Comparison of ENCODE assay signal across 13 cellular contexts in genomic region chr2:174590928-174591648, GRCh38. TPM values are rescaled to one million over a fixed set of nuclear protein-coding genes. Genes with fewer than 3 reads are reported as not detected.
DNase-seq lines count a peak whose midpoint lies in the region; ATAC-seq, FAIRE-seq and TF ChIP-seq lines count a peak whose summit lies in the region.
"Had no signal": no experiment of that assay in that cellular context is flagged by ENCODE, and none has a peak within 500 bp of the region (broad histone marks: within the 10 kb centered on the region; RNA-seq: fewer than 3 reads in every experiment).

No MANE protein-coding gene starts in this region.

- no peaks in the 10 kb centered on the region for H3K9me3 ChIP-seq in mucosa of rectum (ENCODE audit: control insufficient read depth in 2 of 2, low read length in 2 of 2)
- H3K9me3 ChIP-seq: body of pancreas, right lobe of liver had no signal

- peak overlapping the region; percentile 72 to 90 (median 79) for H3K27ac Mint-ChIP-seq in CD14-positive monocyte
- H3K27ac Mint-ChIP-seq in IgD-negative memory B cell, result peak overlapping the region; percentile 92 to 97 (median 94)
- peak overlapping the region; percentile 91 for H3K27ac Mint-ChIP-seq in activated T-helper 1 cell treated with anti-CD3 and anti-CD28 coated beads, Interleukin-12 subunit alpha, Interleukin-12 subunit beta, Interleukin-2, Interleukin-4 antibody, amounts not matched to agents 30 ng/mL and 10 ng/mL and 1 ng/mL, durations not matched to agents 14 hours and 24 hours and 36 hours

- intact Hi-C loops in CD14-positive monocyte (cut with micrococcal nuclease), result no loop called here
- intact Hi-C loops in activated T-helper 1 cell treated with anti-CD3 and anti-CD28 coated beads, Interleukin-12 subunit alpha, Interleukin-12 subunit beta, Interleukin-2, Interleukin-4 antibody, amounts not matched to agents 30 ng/mL and 10 ng/mL and 1 ng/mL, durations not matched to agents 14 hours and 24 hours and 36 hours (cut with micrococcal nuclease), result loop anchor here (5.0 to 10.0 kb wide), 2 partner anchors 576 to 1236 kb away; partner anchors contain the start of genes ATF2 and CDCA7

- H3K27me3 Mint-ChIP-seq in CD14-positive monocyte (ENCODE audit: low read depth in 3 of 3) (no peaks in the 10 kb centered on the region), IgD-negative memory B cell (no peaks in the 10 kb centered on the region)
- H3K27me3 Mint-ChIP-seq in activated T-helper 1 cell treated with anti-CD3 and anti-CD28 coated beads, Interleukin-12 subunit alpha, Interleukin-12 subunit beta, Interleukin-2, Interleukin-4 antibody, amounts not matched to agents 30 ng/mL and 10 ng/mL and 1 ng/mL, durations not matched to agents 14 hours and 24 hours and 36 hours (ENCODE audit: insufficient read depth), result no peaks in the 10 kb centered on the region

- peaks cover 71% of the 10 kb centered on the region for H3K4me1 Mint-ChIP-seq in CD14-positive monocyte
- H3K4me1 Mint-ChIP-seq in IgD-negative memory B cell, result peaks cover 39 to 62% (median 58%) of the 10 kb centered on the region in 3 donors
- peaks cover 74% of the 10 kb centered on the region for H3K4me1 Mint-ChIP-seq in activated T-helper 1 cell treated with anti-CD3 and anti-CD28 coated beads, Interleukin-12 subunit alpha, Interleukin-12 subunit beta, Interleukin-2, Interleukin-4 antibody, amounts not matched to agents 30 ng/mL and 10 ng/mL and 1 ng/mL, durations not matched to agents 14 hours and 24 hours and 36 hours (ENCODE audit: low read depth)

- H3K27ac ChIP-seq in mucosa of rectum (ENCODE audit: low read depth in 2 of 2, low read length in 2 of 2), result peak overlapping the region; percentile 28
- H3K27ac ChIP-seq: body of pancreas, foreskin keratinocyte, WERI-Rb-1 had no signal

- H3K27me3 ChIP-seq in mucosa of rectum (ENCODE audit: control insufficient read depth in 2 of 2, insufficient read depth in 2 of 2, low read length in 2 of 2), result no peaks in the 10 kb centered on the region
- H3K27me3 ChIP-seq: body of pancreas, foreskin keratinocyte, right lobe of liver had no signal

- H3K4me1 ChIP-seq in mucosa of rectum (ENCODE audit: control insufficient read depth in 2 of 2, insufficient read depth in 2 of 2, low read length in 2 of 2), result peaks cover 0 to 4% of the 10 kb centered on the region in 2 donors
- H3K4me1 ChIP-seq: body of pancreas, right lobe of liver had no signal

- TF ChIP-seq POLR2A in H54 (IDR thresholded peaks at IDR 0.05; ENCODE audit: low read depth, low read length), result no peak

- H3K4me3 Mint-ChIP-seq in CD14-positive monocyte, result no peak overlapping the region
- H3K4me3 Mint-ChIP-seq in IgD-negative memory B cell, result peak overlapping the region; percentile 34 to 89 (median 76)
- peak overlapping the region; percentile 73 for H3K4me3 Mint-ChIP-seq in activated T-helper 1 cell treated with anti-CD3 and anti-CD28 coated beads, Interleukin-12 subunit alpha, Interleukin-12 subunit beta, Interleukin-2, Interleukin-4 antibody, amounts not matched to agents 30 ng/mL and 10 ng/mL and 1 ng/mL, durations not matched to agents 14 hours and 24 hours and 36 hours

- H3K9me3 Mint-ChIP-seq in CD14-positive monocyte, result peaks cover 0 to 3% (median 0%) of the 10 kb centered on the region in 7 donors
- no peaks in the 10 kb centered on the region for H3K9me3 Mint-ChIP-seq in IgD-negative memory B cell
- no peaks in the 10 kb centered on the region for H3K9me3 Mint-ChIP-seq in activated T-helper 1 cell treated with anti-CD3 and anti-CD28 coated beads, Interleukin-12 subunit alpha, Interleukin-12 subunit beta, Interleukin-2, Interleukin-4 antibody, amounts not matched to agents 30 ng/mL and 10 ng/mL and 1 ng/mL, durations not matched to agents 14 hours and 24 hours and 36 hours

- H3K9ac ChIP-seq in mucosa of rectum (ENCODE audit: low read depth in 1 of 2, low read length in 2 of 2), result no peak overlapping the region

- H3K36me3 Mint-ChIP-seq in CD14-positive monocyte, result peaks cover 60 to 65% of the 10 kb centered on the region in 2 donors
- peaks cover 2% of the 10 kb centered on the region for H3K36me3 Mint-ChIP-seq in IgD-negative memory B cell
- peaks cover 53% of the 10 kb centered on the region for H3K36me3 Mint-ChIP-seq in activated T-helper 1 cell treated with anti-CD3 and anti-CD28 coated beads, Interleukin-12 subunit alpha, Interleukin-12 subunit beta, Interleukin-2, Interleukin-4 antibody, amounts not matched to agents 30 ng/mL and 10 ng/mL and 1 ng/mL, durations not matched to agents 14 hours and 24 hours and 36 hours (ENCODE audit: low read depth)

- no peak for TF ChIP-seq CTCF in CD14-positive monocyte (IDR thresholded peaks at IDR 0.05)

- no peak for ATAC-seq in HG03097 (IDR thresholded peaks at IDR 0.05; ENCODE audit: low FRiP score, unreplicated experiment)
- ATAC-seq: body of pancreas, foreskin keratinocyte had no signal

- DNase-seq in CD14-positive monocyte (ENCODE audit: low spot score) (no peak), Ammon's horn (ENCODE audit: low spot score) (no peak), NCI-H2107 treated with DMSO at 0.1 percent for 48 hours (lab: John Stamatoyannopoulos, UW; ENCODE audit: unreplicated experiment) (no peak), H54 (ENCODE audit: insufficient read length, low spot score) (no peak)
- no peak for DNase-seq in activated T-helper 1 cell treated with anti-CD3 and anti-CD28 coated beads, Interleukin-12 subunit alpha, Interleukin-12 subunit beta, Interleukin-2, Interleukin-4 antibody, amounts not matched to agents 30 ng/mL and 10 ng/mL and 1 ng/mL, durations not matched to agents 14 hours and 24 hours and 36 hours (ENCODE audit: low spot score)
- DNase-seq: body of pancreas, foreskin keratinocyte, right lobe of liver, WERI-Rb-1 had no signal

- no peaks in the 10 kb centered on the region for H3K36me3 ChIP-seq in mucosa of rectum (ENCODE audit: control insufficient read depth in 2 of 2, insufficient read depth in 2 of 2, low read length in 2 of 2)
- H3K36me3 ChIP-seq: right lobe of liver, WERI-Rb-1 had no signal

- H3K4me3 ChIP-seq in mucosa of rectum (ENCODE audit: low read length in 2 of 2), result no peak overlapping the region
- H3K4me3 ChIP-seq: body of pancreas, lung, right lobe of liver had no signal

- no peak for FAIRE-seq in H54 (lab: Jason Lieb, UNC)

RNA-seq across cellular contexts. Expression of gene WIPF1, which starts 6.5 kb away (rescaled TPM):
- polyA plus RNA-seq in CD14-positive monocyte, result 10 to 100 TPM; 43.9 to 74.3 TPM
- 120 TPM for polyA plus RNA-seq in IgD-negative memory B cell
- 340 and 367 TPM in 2 replicates for total RNA-seq in activated T-helper 1 cell treated with anti-CD3 and anti-CD28 coated beads, Interleukin-12 subunit alpha, Interleukin-12 subunit beta, Interleukin-2, Interleukin-4 antibody, amounts not matched to agents 30 ng/mL and 10 ng/mL and 1 ng/mL, durations not matched to agents 14 hours and 24 hours and 36 hours

Comparison
In these comparisons a context has a peak if more than half of its experiments do, and no peak if none do; other contexts are left out.
1. H3K4me3 Mint-ChIP-seq: peak in IgD-negative memory B cell (4 of 4) and activated T-helper 1 cell treated with anti-CD3 and anti-CD28 coated beads, Interleukin-12 subunit alpha, Interleukin-12 subunit beta, Interleukin-2, Interleukin-4 antibody, amounts not matched to agents 30 ng/mL and 10 ng/mL and 1 ng/mL, durations not matched to agents 14 hours and 24 hours and 36 hours (single experiment); none in CD14-positive monocyte (0 of 2).
2. Peak in every context shown above with its lines, with median percentiles within 50 percentile points of each other: H3K27ac Mint-ChIP-seq.